Comparison of ENCODE assay signal across 24 cellular contexts in genomic region chr21:43761886-43762285, GRCh38.
"Had no signal": no experiment of that assay in that cellular context is flagged by ENCODE, and none has a peak within 500 bp of the region (broad histone marks: within the 10 kb centered on the region; RNA-seq: fewer than 3 reads in every experiment).

No MANE protein-coding gene starts in this region.

- H3K4me3 ChIP-seq: hepatocyte, lower lobe of right lung, right atrium auricular region, skin epidermis, stomach, thoracic aorta, tibial artery, uterus had no signal

- H3K9me3 ChIP-seq: lower lobe of right lung, neutrophil, right atrium auricular region, stomach, thoracic aorta, tibial artery, uterus had no signal

- ATAC-seq: left cardiac atrium; left lobe of liver; left ventricle myocardium superior; lower lobe of right lung; naive thymus-derived CD8-positive, alpha-beta T cell; sciatic nerve; stimulated activated naive B cell treated with anti-CD40 and anti-IgM and Interleukin-4, amounts not matched to agents 10 μg/mL and 1 μg/mL and 100 μg/mL, for 72 hours; stimulated activated naive CD8-positive, alpha-beta T cell treated with anti-CD3 and anti-CD28 coated beads, Interleukin-15, Interleukin-2, amounts not matched to agents 100 U/mL and 50 U/mL, for 24 hours had no signal

- H3K4me2 ChIP-seq: hepatocyte had no signal

- DNase-seq: islet precursor cell; kidney glomerular epithelial cell; left cardiac atrium; left ventricle myocardium superior; lower lobe of right lung; mesenchymal stem cell; naive thymus-derived CD8-positive, alpha-beta T cell; occipital lobe; stimulated activated CD4-positive, alpha-beta T cell treated with anti-CD3 and anti-CD28 coated beads, Interleukin-12 subunit alpha, Interleukin-12 subunit beta, amount 100 ng/mL, for 4 hours; stimulated activated CD4-positive, alpha-beta T cell treated with anti-CD3 and anti-CD28 coated beads, Interleukin-15, amount 100 ng/mL, for 24 hours; stimulated activated CD4-positive, alpha-beta T cell treated with anti-CD3 and anti-CD28 coated beads, Interleukin-2, amount 100 ng/mL, for 24 hours; stimulated activated CD4-positive, alpha-beta T cell treated with anti-CD3 and anti-CD28 coated beads, Interleukin-4, amount 100 ng/mL, for 1 hour; stimulated activated naive B cell treated with anti-CD40 and anti-IgM and Interleukin-4, amounts not matched to agents 10 μg/mL and 1 μg/mL and 100 μg/mL, for 72 hours; stimulated activated naive CD8-positive, alpha-beta T cell treated with anti-CD3 and anti-CD28 coated beads, Interleukin-15, Interleukin-2, amounts not matched to agents 100 U/mL and 50 U/mL, for 24 hours; stomach; tibial artery; uterus had no signal

- H2AFZ ChIP-seq: hepatocyte had no signal

- H3K27me3 ChIP-seq: hepatocyte, neutrophil, right atrium auricular region, stomach, tibial artery, uterus had no signal

- H3K36me3 ChIP-seq: uterus had no signal

- H3K27ac ChIP-seq: hepatocyte, lower lobe of right lung, neutrophil, right atrium auricular region, stomach, thoracic aorta, tibial artery, uterus had no signal
